23 cellular contexts compared by ENCODE assay signal in the genomic region with DNA sequence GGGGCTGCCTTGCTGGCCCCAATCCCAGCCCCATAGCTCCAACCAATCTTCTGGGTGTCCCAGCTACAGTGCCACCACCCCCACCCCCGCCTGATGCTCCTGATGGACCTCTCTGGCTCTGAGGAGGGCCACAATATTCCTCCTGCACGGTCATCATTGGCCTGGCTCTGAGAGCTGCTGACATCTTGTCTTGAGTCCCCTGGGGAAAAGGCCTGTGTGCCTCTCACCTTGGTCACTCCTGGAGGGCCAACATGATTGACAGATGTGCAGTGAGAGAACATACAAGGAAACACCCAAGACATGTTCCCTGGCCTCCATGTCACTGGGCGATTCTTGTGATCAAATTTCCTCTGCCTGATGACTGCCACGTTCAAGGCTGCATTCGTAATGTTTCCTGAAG. TPM values are rescaled to one million over a fixed set of nuclear protein-coding genes. Genes with fewer than 3 reads are reported as not detected.
DNase-seq lines count a peak whose midpoint lies in the region; ATAC-seq, FAIRE-seq and TF ChIP-seq lines count a peak whose summit lies in the region.
"Had no signal": no experiment of that assay in that cellular context is flagged by ENCODE, and none has a peak within 500 bp of the region (broad histone marks: within the 10 kb centered on the region; RNA-seq: fewer than 3 reads in every experiment).

No MANE protein-coding gene starts in this region.

- no peak for ATAC-seq in K562
- ATAC-seq in HG03159 (IDR thresholded peaks at IDR 0.05; ENCODE audit: unreplicated experiment), result no peak
- ATAC-seq: GM23338 had no signal

- in situ Hi-C loops in K562 (cut with MboI), result no loop called here
- in situ Hi-C loops in G401 (cut with HindIII; ENCODE audit: low sequenced_read_pairs), result no loop called here

- POLR2A ChIA-PET in K562 (lab: Yijun Ruan, JAX), result interaction anchor here (0.5 to 0.7 kb wide), 2 partner anchors 9 to 30 kb away, joined by 3 read pairs; partner anchors contain the start of gene GDF10

- no peak overlapping the region for H3K4me3 ChIP-seq in K562
- no peak overlapping the region for H3K4me3 ChIP-seq in suprapubic skin
- H3K4me3 ChIP-seq: A549, GM23338 had no signal

- H3K27me3 ChIP-seq in K562 (ENCODE audit: control insufficient read depth in 2 of 2, insufficient read depth in 2 of 2, low read length in 2 of 2) (no peaks in the 10 kb centered on the region), suprapubic skin (peaks cover 5% of the 10 kb centered on the region)

- intact Hi-C loops in K562 (cut with micrococcal nuclease), result no loop called here

- H3K9ac ChIP-seq in K562 (ENCODE audit: insufficient read depth in 1 of 2, low read depth in 2 of 2, low read length in 2 of 2), result no peak overlapping the region

- TF ChIP-seq POLR2A in K562 (conservative IDR thresholded peaks at IDR 0.05), result no peak
- TF ChIP-seq POLR2A in suprapubic skin (IDR thresholded peaks at IDR 0.05), result no peak

- peaks cover 24 to 33% of the 10 kb centered on the region in 2 experiments for H3K4me1 ChIP-seq in K562 (replicated peaks in 1 of 2; ENCODE audit: control insufficient read depth in 2 of 2, insufficient read depth in 2 of 2, low read length in 2 of 2)
- peaks cover 7% of the 10 kb centered on the region for H3K4me1 ChIP-seq in suprapubic skin
- H3K4me1 ChIP-seq: Caco-2 had no signal

- no peak overlapping the region for H2AFZ ChIP-seq in K562 (ENCODE audit: low read depth, low read length)
- H2AFZ ChIP-seq: GM23338 had no signal

- 27% methylated on average over 4 of the region's 5 CpGs for WGBS in K562 (ENCODE audit: insufficient coverage, low coverage, missing lambda C conversion rate)
- 95% methylated on average over 5 of the region's 5 CpGs for WGBS in suprapubic skin

- FAIRE-seq in K562 (lab: Jason Lieb, UNC) (no peak), D721Med (lab: Jason Lieb, UNC) (no peak)
- FAIRE-seq: A549, G401.6, GM12891, H54, HTR-8/SVneo had no signal

- no peaks in the 10 kb centered on the region for H3K9me3 ChIP-seq in K562 (replicated peaks; ENCODE audit: control insufficient read depth, insufficient read depth, low read depth, low read length)
- H3K9me3 ChIP-seq in suprapubic skin, result no peaks in the 10 kb centered on the region
- H3K9me3 ChIP-seq: A549, Caco-2 had no signal

- H3K79me2 ChIP-seq in K562 (ENCODE audit: control insufficient read depth, insufficient read depth, low read length), result no peaks in the 10 kb centered on the region

- TF ChIP-seq EP300 in K562 (IDR thresholded peaks at IDR 0.05; ENCODE audit: low read length) (no peak), suprapubic skin (IDR thresholded peaks at IDR 0.05) (no peak)

- TF ChIP-seq CTCF in K562 (IDR thresholded peaks at IDR 0.05 in 2 of 3, conservative IDR thresholded peaks at IDR 0.05 in 1 of 3; ENCODE audit: insufficient read depth in 2 of 3, low read depth in 1 of 3, low read length in 3 of 3) (no peak), suprapubic skin (IDR thresholded peaks at IDR 0.05) (no peak), D721Med (IDR thresholded peaks at IDR 0.05; ENCODE audit: insufficient read depth, missing control alignments) (no peak)

- DNase-seq in EH (ENCODE audit: low read depth), result peak; percentile 8
- DNase-seq in K562 (ENCODE audit: extremely low read depth in 1 of 4, low spot score in 3 of 4), result no peak
- peak; percentile 37 for DNase-seq in islet precursor cell
- DNase-seq in suprapubic skin (ENCODE audit: low spot score in 2 of 2), result peak; percentile 43 to 51
- DNase-seq in G401 (ENCODE audit: low spot score), result no peak
- no peak for DNase-seq in D721Med (ENCODE audit: insufficient read length, low spot score)
- DNase-seq: AML-193; CD4-positive, alpha-beta T cell; DMS79 treated with DMSO at 0.1 percent for 48 hours; EL; HCEC 1CT; IMR-90; KBM-7 had no signal

- H4K20me1 ChIP-seq in K562 (replicated peaks; ENCODE audit: control insufficient read depth, insufficient read depth, low read length), result no peaks in the 10 kb centered on the region

- CTCF ChIA-PET in K562 (lab: Yijun Ruan, JAX; ENCODE audit: low intra/inter-chr PET ratio), result no interaction called here

- H3K27ac ChIP-seq in K562 (ENCODE audit: extremely low read depth, low read depth, low read length) (no peak overlapping the region), suprapubic skin (no peak overlapping the region)
- H3K27ac ChIP-seq: A549, C4-2B had no signal

- H3K4me2 ChIP-seq in K562 (ENCODE audit: insufficient read depth, low read length), result no peak overlapping the region
- H3K4me2 ChIP-seq: GM23338 had no signal

- no TSS peak for BruUV-seq in K562 (replicated peaks; lab: Mats Ljungman, UMichigan)

- TF ChIP-seq RAD21 in K562 (CRISPR knock-in tag; conservative IDR thresholded peaks at IDR 0.05 in 1 of 2, IDR thresholded peaks at IDR 0.05 in 1 of 2), result no peak

- H3K9me1 ChIP-seq in K562 (ENCODE audit: control insufficient read depth, insufficient read depth, low read length), result no peaks in the 10 kb centered on the region

- H3K36me3 ChIP-seq in K562 (ENCODE audit: control insufficient read depth, insufficient read depth, low read length), result no peaks in the 10 kb centered on the region
- no peaks in the 10 kb centered on the region for H3K36me3 ChIP-seq in suprapubic skin

RNA-seq across cellular contexts. Expression of gene GDF2, which starts 7.7 kb away (rescaled TPM):
- total RNA-seq in K562 (2011; cell fraction: chromatin; rRNA removed; ENCODE audit: low replicate concordance), result 0.21 and 1.00 TPM in 2 replicates
- 1.0 and 1.6 TPM in 2 replicates for total RNA-seq in K562 (2011; cell fraction: nucleolus; rRNA removed)
- total RNA-seq in K562 (2011; cell fraction: nucleoplasm; rRNA removed), result 0.38 and 1.0 TPM in 2 replicates
- total RNA-seq in K562 (2014; rRNA removed) (0.54 and 0.69 TPM in 2 replicates), K562 (2014; rRNA removed; fragmentation: Illumina TruSeq; extraction: Trizol) (0.18 and 0.22 TPM in 2 replicates), K562 (2015; rRNA removed; fragmentation: Illumina TruSeq; extraction: Trizol) (0.57 and 0.58 TPM in 2 replicates), K562 (2021) (0.11 and 0.27 TPM in 2 replicates), suprapubic skin (not detected)
- polyA plus RNA-seq in K562 (2011; rRNA removed) (0.08 TPM in 1 of 2 replicates, not detected in the other), K562 (2014; fragmentation: Illumina TruSeq; extraction: Trizol) (0.48 TPM in 2 replicates), K562 (2014; fragmentation: Nextera tagmentation; extraction: Ambion mirVana) (not detected), K562 (2014; rRNA removed) (0.27 and 0.54 TPM in 2 replicates)
- polyA plus RNA-seq in K562 (2011; cell fraction: cytosol; rRNA removed), result 0.18 TPM in 1 of 2 replicates, not detected in the other
- 0.08 TPM in 1 of 2 replicates, not detected in the other for polyA plus RNA-seq in K562 (2011; cell fraction: nucleus; rRNA removed)
- 0.60 and 1.8 TPM in 2 replicates for polyA plus RNA-seq in K562 (2012)
- polyA minus RNA-seq in K562 (2011; rRNA and poly(A)+ RNA removed), result 0.09 and 0.14 TPM in 2 replicates
- polyA minus RNA-seq in K562 (2011; cell fraction: cytosol; rRNA and poly(A)+ RNA removed), result not detected in 2 replicates
- not detected in 2 replicates for polyA minus RNA-seq in K562 (2011; cell fraction: nucleus; rRNA and poly(A)+ RNA removed)
- total RNA-seq in G401 (2014; rRNA removed; shearing (Covaris generic)), result not detected in 2 replicates
- total RNA-seq: Caco-2; CD4-positive, alpha-beta T cell; GM23338 had no signal
- polyA plus RNA-seq: A549, BJ, GM23338, IMR-90 had no signal

RNA-seq across cellular contexts. Expression of gene RBP3, which starts 18.3 kb away (rescaled TPM):
- not detected in 2 replicates for total RNA-seq in K562 (2011; cell fraction: chromatin; rRNA removed; ENCODE audit: low replicate concordance)
- not detected in 2 replicates for total RNA-seq in K562 (2011; cell fraction: nucleolus; rRNA removed)
- total RNA-seq in K562 (2011; cell fraction: nucleoplasm; rRNA removed), result not detected in 2 replicates
- not detected in 2 replicates for total RNA-seq in K562 (2014; rRNA removed)
- not detected in 2 replicates for total RNA-seq in K562 (2014; rRNA removed; fragmentation: Illumina TruSeq; extraction: Trizol)
- total RNA-seq in K562 (2015; rRNA removed; fragmentation: Illumina TruSeq; extraction: Trizol), result not detected in 2 replicates
- total RNA-seq in K562 (2021), result not detected in 2 replicates
- polyA plus RNA-seq in K562 (2011; rRNA removed), result not detected in 2 replicates
- not detected in 2 replicates for polyA plus RNA-seq in K562 (2011; cell fraction: cytosol; rRNA removed)
- polyA plus RNA-seq in K562 (2011; cell fraction: nucleus; rRNA removed), result not detected in 2 replicates
- not detected in 2 replicates for polyA plus RNA-seq in K562 (2012)
- not detected in 2 replicates for polyA plus RNA-seq in K562 (2014; fragmentation: Illumina TruSeq; extraction: Trizol)
- not detected for polyA plus RNA-seq in K562 (2014; fragmentation: Nextera tagmentation; extraction: Ambion mirVana)
- not detected in 2 replicates for polyA plus RNA-seq in K562 (2014; rRNA removed)
- not detected in 2 replicates for polyA minus RNA-seq in K562 (2011; rRNA and poly(A)+ RNA removed)
- polyA minus RNA-seq in K562 (2011; cell fraction: cytosol; rRNA and poly(A)+ RNA removed), result not detected in 2 replicates
- not detected in 2 replicates for polyA minus RNA-seq in K562 (2011; cell fraction: nucleus; rRNA and poly(A)+ RNA removed)
- total RNA-seq in suprapubic skin, result not detected
- total RNA-seq in G401 (2014; rRNA removed; shearing (Covaris generic)), result not detected in 2 replicates
- total RNA-seq: Caco-2; CD4-positive, alpha-beta T cell; GM23338; IMR-90 had no signal
- polyA plus RNA-seq: A549, BJ, GM23338, IMR-90 had no signal

RNA-seq across cellular contexts. Expression of gene GDF10, which starts 29.9 kb away (rescaled TPM):
- not detected in 2 replicates for total RNA-seq in K562 (2011; cell fraction: chromatin; rRNA removed; ENCODE audit: low replicate concordance)
- total RNA-seq in K562 (2011; cell fraction: nucleolus; rRNA removed), result not detected in 2 replicates
- total RNA-seq in K562 (2011; cell fraction: nucleoplasm; rRNA removed), result not detected in 2 replicates
- total RNA-seq in K562 (2014; rRNA removed), result not detected in 2 replicates
- not detected in 2 replicates for total RNA-seq in K562 (2014; rRNA removed; fragmentation: Illumina TruSeq; extraction: Trizol)
- not detected in 2 replicates for total RNA-seq in K562 (2015; rRNA removed; fragmentation: Illumina TruSeq; extraction: Trizol)
- total RNA-seq in K562 (2021), result 0.11 TPM in 1 of 2 replicates, not detected in the other
- not detected in 2 replicates for polyA plus RNA-seq in K562 (2011; rRNA removed)
- polyA plus RNA-seq in K562 (2011; cell fraction: cytosol; rRNA removed), result not detected in 2 replicates
- not detected in 2 replicates for polyA plus RNA-seq in K562 (2011; cell fraction: nucleus; rRNA removed)
- 0.03 and 0.19 TPM in 2 replicates for polyA plus RNA-seq in K562 (2012)
- not detected in 2 replicates for polyA plus RNA-seq in K562 (2014; fragmentation: Illumina TruSeq; extraction: Trizol)
- polyA plus RNA-seq in K562 (2014; fragmentation: Nextera tagmentation; extraction: Ambion mirVana), result under 1 TPM; 0.03 to 0.20 TPM
- not detected in 2 replicates for polyA plus RNA-seq in K562 (2014; rRNA removed)
- polyA minus RNA-seq in K562 (2011; rRNA and poly(A)+ RNA removed), result not detected in 2 replicates
- not detected in 2 replicates for polyA minus RNA-seq in K562 (2011; cell fraction: cytosol; rRNA and poly(A)+ RNA removed)
- polyA minus RNA-seq in K562 (2011; cell fraction: nucleus; rRNA and poly(A)+ RNA removed), result not detected in 2 replicates
- 1 to 10 TPM in 2 of 4 donors, not detected in 2; 1.3 to 1.4 TPM for total RNA-seq in suprapubic skin
- total RNA-seq in G401 (2014; rRNA removed; shearing (Covaris generic)), result not detected in 2 replicates
- total RNA-seq: Caco-2, IMR-90 had no signal
- polyA plus RNA-seq: BJ, GM23338 had no signal

RNA-seq across cellular contexts. Expression of gene ZNF488, which starts 54.2 kb away (rescaled TPM):
- 0.30 TPM in 1 of 2 replicates, not detected in the other for total RNA-seq in K562 (2011; cell fraction: chromatin; rRNA removed; ENCODE audit: low replicate concordance)
- 0.13 and 0.33 TPM in 2 replicates for total RNA-seq in K562 (2011; cell fraction: nucleolus; rRNA removed)
- not detected in 2 replicates for total RNA-seq in K562 (2011; cell fraction: nucleoplasm; rRNA removed)
- total RNA-seq in K562 (2014; rRNA removed) (not detected in 2 replicates), K562 (2014; rRNA removed; fragmentation: Illumina TruSeq; extraction: Trizol) (not detected in 2 replicates), K562 (2015; rRNA removed; fragmentation: Illumina TruSeq; extraction: Trizol) (0.04 TPM in 1 of 2 replicates, not detected in the other), K562 (2021) (0.07 and 0.11 TPM in 2 replicates), suprapubic skin (1 to 10 TPM; 1.0 to 3.9 (median 2.3) TPM)
- polyA plus RNA-seq in K562 (2011; rRNA removed) (0.04 and 0.08 TPM in 2 replicates), K562 (2014; fragmentation: Illumina TruSeq; extraction: Trizol) (0.09 TPM in 1 of 2 replicates, not detected in the other), K562 (2014; fragmentation: Nextera tagmentation; extraction: Ambion mirVana) (under 1 TPM in 1 of 2 experiments, not detected in 1; 0.03 TPM), K562 (2014; rRNA removed) (0.04 TPM in 1 of 2 replicates, not detected in the other)
- polyA plus RNA-seq in K562 (2011; cell fraction: cytosol; rRNA removed), result 0.01 and 0.15 TPM in 2 replicates
- 0.13 TPM in 1 of 2 replicates, not detected in the other for polyA plus RNA-seq in K562 (2011; cell fraction: nucleus; rRNA removed)
- polyA plus RNA-seq in K562 (2012), result 0.05 TPM in 1 of 2 replicates, not detected in the other
- polyA minus RNA-seq in K562 (2011; rRNA and poly(A)+ RNA removed), result 0.14 TPM in 1 of 2 replicates, not detected in the other
- polyA minus RNA-seq in K562 (2011; cell fraction: cytosol; rRNA and poly(A)+ RNA removed), result not detected in 2 replicates
- polyA minus RNA-seq in K562 (2011; cell fraction: nucleus; rRNA and poly(A)+ RNA removed), result 0.11 and 0.13 TPM in 2 replicates
- total RNA-seq in G401 (2014; rRNA removed; shearing (Covaris generic)), result not detected in 2 replicates
- total RNA-seq: CD4-positive, alpha-beta T cell had no signal

Comparison
In these comparisons a context has a peak if more than half of its experiments do, and no peak if none do; other contexts are left out.
1. DNase-seq: peak in EH (single experiment), islet precursor cell (single experiment) and suprapubic skin (2 of 2); none in K562 (0 of 4), G401 (single experiment) and D721Med (single experiment).